In genomic region chr13:32409561-32410440, GRCh38 we compare ENCODE assay signal across 11 cellular contexts. TPM values are rescaled to one million over a fixed set of nuclear protein-coding genes. Genes with fewer than 3 reads are reported as not detected.
A peak's percentile ranks its signal among the peaks of the same experiment; 100 is the strongest.
DNase-seq lines count a peak whose midpoint lies in the region; ATAC-seq, FAIRE-seq and TF ChIP-seq lines count a peak whose summit lies in the region.
"Had no signal": no experiment of that assay in that cellular context is flagged by ENCODE, and none has a peak within 500 bp of the region (broad histone marks: within the 10 kb centered on the region; RNA-seq: fewer than 3 reads in every experiment).

No MANE protein-coding gene starts in this region.

- no TSS peak for BruUV-seq in HepG2 (replicated peaks; lab: Mats Ljungman, UMichigan)

- H3K79me2 ChIP-seq in HepG2 (ENCODE audit: insufficient read depth, low read length), result no peaks in the 10 kb centered on the region

- H3K9me3 ChIP-seq in ectodermal cell (ENCODE audit: control insufficient read depth, low read length) (no peaks in the 10 kb centered on the region), HepG2 (ENCODE audit: low read length) (no peaks in the 10 kb centered on the region)
- H3K9me3 ChIP-seq: A549 had no signal

- POLR2A ChIA-PET in HepG2 (lab: Yijun Ruan, JAX), result interaction anchor here (1.3 kb wide), 1 partner anchor 18 kb away, joined by 3 read pairs; the partner anchor contains the start of gene N4BP2L1

- no peak for TF ChIP-seq POLR2A in HepG2 (IDR thresholded peaks at IDR 0.05; ENCODE audit: insufficient read depth in 1 of 2, low read depth in 2 of 2, low read length in 2 of 2)

- intact Hi-C loops in HepG2 (cut with micrococcal nuclease; ENCODE audit: unreplicated experiment), result no loop called here

- H3K4me2 ChIP-seq in HepG2 (ENCODE audit: low read depth, low read length), result peak overlapping the region; percentile 48
- H3K4me2 ChIP-seq: A549 had no signal

- no peaks in the 10 kb centered on the region for H3K36me3 Mint-ChIP-seq in type B pancreatic cell

- CTCF ChIA-PET in HepG2 (lab: Yijun Ruan, JAX; ENCODE audit: low intra/inter-chr PET ratio, low total read pairs), result no interaction called here

- DNase-seq in NCI-H1105 treated with DMSO at 0.1 percent for 48 hours (lab: John Stamatoyannopoulos, UW) (peak; percentile 25), NCI-H1105 (lab: John Stamatoyannopoulos, UW) (no peak), HepG2 (ENCODE audit: low spot score) (no peak), type B pancreatic cell (ENCODE audit: extremely low spot score, unreplicated experiment) (no peak), GM13976 (ENCODE audit: low spot score) (no peak)
- DNase-seq: activated CD4-positive, CD25-positive, alpha-beta regulatory T cell; stimulated activated CD4-positive, alpha-beta T cell treated with anti-CD3 and anti-CD28 coated beads, Interleukin-2, amount 100 ng/mL, for 48 hours had no signal

- WGBS in ectodermal cell, 2 experiments, result 7% methylated on average over 27 of the region's 27 CpGs
- 71% methylated on average over 22 of the region's 27 CpGs for WGBS in HepG2 (ENCODE audit: low lambda C conversion rate)

- H3K36me3 ChIP-seq in ectodermal cell (ENCODE audit: control insufficient read depth, insufficient read depth, low read length), result no peaks in the 10 kb centered on the region
- peaks cover 0 to 4% of the 10 kb centered on the region in 2 experiments; a peak in 2 of 5 replicates for H3K36me3 ChIP-seq in HepG2 (replicated peaks in 1 of 2; ENCODE audit: control insufficient read depth in 1 of 2, insufficient read depth in 2 of 2, low read length in 2 of 2)

- TF ChIP-seq EP300 in HepG2 (IDR thresholded peaks at IDR 0.05; ENCODE audit: low read depth in 2 of 2, low read length in 2 of 2), result 0 out of 4 replicates have a peak, but pooled peaks of 1 of the 2 experiments have one; percentile 19
- TF ChIP-seq EP300 in HepG2 (CRISPR knock-in tag; IDR thresholded peaks at IDR 0.05; ENCODE audit: borderline replicate concordance), result no peak

- no peak for TF ChIP-seq RAD21 in HepG2 (CRISPR knock-in tag; IDR thresholded peaks at IDR 0.05)

- H3K9ac ChIP-seq in HepG2 (ENCODE audit: insufficient read depth, low read depth, low read length), result no peak overlapping the region

- peak overlapping the region; percentile 15 for H3K27ac Mint-ChIP-seq in type B pancreatic cell

- H2AFZ ChIP-seq in HepG2 (ENCODE audit: low read length), result no peak overlapping the region

- H3K4me1 ChIP-seq in ectodermal cell (ENCODE audit: control insufficient read depth, insufficient read depth, low read length) (peaks cover 6% of the 10 kb centered on the region), HepG2 (ENCODE audit: insufficient read depth, low read length) (peaks cover 26% of the 10 kb centered on the region)
- H3K4me1 ChIP-seq: A549 had no signal

- H3K9me3 Mint-ChIP-seq in type B pancreatic cell, result no peaks in the 10 kb centered on the region

- H3K4me1 Mint-ChIP-seq in type B pancreatic cell (ENCODE audit: unreplicated experiment), result peaks cover 21% of the 10 kb centered on the region

- ATAC-seq in HepG2, result peak; percentile 80
- no peak for ATAC-seq in GM18868 (IDR thresholded peaks at IDR 0.05; ENCODE audit: unreplicated experiment)
- ATAC-seq in GM18498 (IDR thresholded peaks at IDR 0.05; ENCODE audit: unreplicated experiment), result no peak
- ATAC-seq: A549 had no signal

- H3K27ac ChIP-seq in ectodermal cell (ENCODE audit: insufficient read depth, low read depth, low read length, poor library complexity, severe bottlenecking) (no peak overlapping the region), HepG2 (ENCODE audit: extremely low read length, insufficient read depth, low read length) (peak overlapping the region; percentile 56)
- H3K27ac ChIP-seq: A549 had no signal

- H3K27me3 ChIP-seq in ectodermal cell (ENCODE audit: control insufficient read depth, insufficient read depth, low read length, poor library complexity, severe bottlenecking) (peaks cover 15% of the 10 kb centered on the region), HepG2 (ENCODE audit: control insufficient read depth in 1 of 2, insufficient read depth in 2 of 2, low read length in 2 of 2) (no peaks in the 10 kb centered on the region)

- H3K4me3 ChIP-seq in ectodermal cell (ENCODE audit: insufficient read depth, low read depth, low read length), result peak overlapping the region; percentile 36
- peak overlapping the region in 1 of 3 experiments; percentile 15; a peak in 1 of 6 replicates for H3K4me3 ChIP-seq in HepG2 (replicated peaks in 1 of 3; ENCODE audit: insufficient read depth in 1 of 3, low read depth in 2 of 3, low read length in 3 of 3)
- H3K4me3 ChIP-seq: A549 had no signal

- H4K20me1 ChIP-seq in HepG2 (ENCODE audit: insufficient read depth, low read length), result no peaks in the 10 kb centered on the region

- H3K27me3 Mint-ChIP-seq in type B pancreatic cell, result peaks cover 3% of the 10 kb centered on the region

- FAIRE-seq in HepG2 (lab: Jason Lieb, UNC), result no peak
- FAIRE-seq: A549 had no signal

- no peak for TF ChIP-seq CTCF in HepG2 (CRISPR knock-in tag; IDR thresholded peaks at IDR 0.05)
- no peak for TF ChIP-seq CTCF in type B pancreatic cell (conservative IDR thresholded peaks at IDR 0.05)
- no peak for TF ChIP-seq CTCF in GM13976 (IDR thresholded peaks at IDR 0.05; ENCODE audit: borderline replicate concordance, control extremely low read depth, extremely low read depth, insufficient read depth, missing control alignments)

- H3K4me3 Mint-ChIP-seq in type B pancreatic cell, result peak overlapping the region; percentile 78

- in situ Hi-C loops in HepG2 (cut with HindIII; ENCODE audit: extremely low pct_ligation_motif_present, low pct_unique_long_range_greater_than_20kb), result no loop called here
- in situ Hi-C loops in GM13976 (cut with MboI; ENCODE audit: low sequenced_read_pairs, unreplicated experiment), result no loop called here

TF ChIP-seq in HepG2, 621 proteins besides CTCF, POLR2A, EP300 and RAD21 (continues in another document):
- TF ChIP-seq ZFP62 (CRISPR knock-in tag; IDR thresholded peaks at IDR 0.05) (no peak), GATAD2A (CRISPR knock-in tag; IDR thresholded peaks at IDR 0.05) (0 out of 2 replicates have a peak, but pooled peaks have one; percentile 24), ATF3 (CRISPR knock-in tag; IDR thresholded peaks at IDR 0.05) (peak; percentile 54; the same call in 1 of the 2 replicates), ZBTB33 (CRISPR knock-in tag; IDR thresholded peaks at IDR 0.05) (peak; percentile 68; the same call in 1 of the 2 replicates), PRPF4 (IDR thresholded peaks at IDR 0.05; ENCODE audit: low read depth, low read length, poor library complexity, severe bottlenecking) (peak; percentile 29), NCOR1 (IDR thresholded peaks at IDR 0.05; ENCODE audit: borderline replicate concordance, low read length) (no peak), GTF2F1 (IDR thresholded peaks at IDR 0.05; ENCODE audit: low read length) (no peak), CBX1 (IDR thresholded peaks at IDR 0.05; ENCODE audit: low read depth) (no peak), MYNN (CRISPR knock-in tag; IDR thresholded peaks at IDR 0.05; ENCODE audit: low read depth) (no peak), ZNF205 (CRISPR knock-in tag; IDR thresholded peaks at IDR 0.05) (no peak)

RNA-seq across cellular contexts. Expression of gene N4BP2L1, which starts 18.1 kb away (rescaled TPM):
- polyA plus RNA-seq in ectodermal cell (2013, experiment 1 of 4), result 0.61 TPM
- polyA plus RNA-seq in ectodermal cell (2013, experiment 2 of 4), result 0.89 TPM
- polyA plus RNA-seq in ectodermal cell (2013, experiment 3 of 4), result 1.5 TPM
- 1.1 TPM for polyA plus RNA-seq in ectodermal cell (2013, experiment 4 of 4)
- total RNA-seq in HepG2 (2016; rRNA removed; fragmentation: Illumina TruSeq; extraction: Trizol), result 11.8 and 13.2 TPM in 2 replicates
- 3.8 and 4.6 TPM in 2 replicates for total RNA-seq in HepG2 (2016; cell fraction: cytosol; rRNA removed; fragmentation: Illumina TruSeq; extraction: Trizol; ENCODE audit: low read depth)
- 11.6 and 12.8 TPM in 2 replicates for total RNA-seq in HepG2 (2016; cell fraction: insoluble cytoplasmic fraction; rRNA removed; fragmentation: Illumina TruSeq; extraction: Trizol)
- 8.3 and 8.8 TPM in 2 replicates for total RNA-seq in HepG2 (2016; cell fraction: membrane; rRNA removed; fragmentation: Illumina TruSeq; extraction: Trizol)
- total RNA-seq in HepG2 (2016; cell fraction: nucleus; rRNA removed; fragmentation: Illumina TruSeq; extraction: Trizol), result 13.1 and 18.3 TPM in 2 replicates
- 30.4 and 34.5 TPM in 2 replicates for polyA plus RNA-seq in HepG2 (2011; rRNA removed)
- 15.0 and 21.1 TPM in 2 replicates for polyA plus RNA-seq in HepG2 (2011; cell fraction: cytosol; rRNA removed)
- polyA plus RNA-seq in HepG2 (2011; cell fraction: nucleus; rRNA removed), result 27.0 and 36.1 TPM in 2 replicates
- 30.9 and 33.4 TPM in 2 replicates for polyA plus RNA-seq in HepG2 (2012)
- polyA plus RNA-seq in HepG2 (2016; cell fraction: cytosol; fragmentation: Illumina TruSeq; extraction: Trizol; ENCODE audit: low read depth), result 3.5 and 4.7 TPM in 2 replicates
- 13.1 and 14.1 TPM in 2 replicates for polyA plus RNA-seq in HepG2 (2016; cell fraction: insoluble cytoplasmic fraction; fragmentation: Illumina TruSeq; extraction: Trizol; ENCODE audit: low read depth)
- 9.2 and 9.4 TPM in 2 replicates for polyA plus RNA-seq in HepG2 (2016; cell fraction: membrane; fragmentation: Illumina TruSeq; extraction: Trizol; ENCODE audit: low read depth)
- polyA plus RNA-seq in HepG2 (2016; cell fraction: nucleus; fragmentation: Illumina TruSeq; extraction: Trizol; ENCODE audit: insufficient read depth, low read depth), result 29.5 and 35.4 TPM in 2 replicates
- polyA minus RNA-seq in HepG2 (2011; rRNA and poly(A)+ RNA removed; ENCODE audit: low replicate concordance), result 8.4 TPM in 1 of 2 replicates, not detected in the other
- polyA minus RNA-seq in HepG2 (2011; cell fraction: cytosol; rRNA and poly(A)+ RNA removed), result 11.7 and 12.8 TPM in 2 replicates
- polyA minus RNA-seq in HepG2 (2011; cell fraction: nucleus; rRNA and poly(A)+ RNA removed), result 45.6 and 48.0 TPM in 2 replicates
- 4.9 and 7.4 TPM in 2 replicates for total RNA-seq in type B pancreatic cell (ENCODE audit: low replicate concordance)
